ENCODE assay signal across 17 cellular contexts in the genomic region with DNA sequence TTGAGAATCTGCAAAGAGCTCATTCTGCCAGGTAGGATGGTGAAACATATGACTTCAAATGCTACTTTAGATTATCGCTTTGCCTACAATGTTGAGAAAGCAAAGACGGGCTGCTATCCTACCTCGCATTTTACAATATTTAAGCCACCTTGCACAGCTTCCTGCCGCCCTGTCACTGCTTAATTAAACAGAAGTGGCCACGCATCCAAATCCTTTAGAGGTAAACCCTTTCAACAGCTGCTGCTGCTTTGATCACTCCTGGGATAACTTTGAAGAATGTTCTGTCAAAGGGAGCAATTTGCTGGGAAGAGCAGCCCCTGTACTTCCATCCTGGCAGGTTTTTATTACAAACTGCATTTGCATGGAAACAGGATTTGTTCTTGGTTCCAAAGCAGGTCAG. TPM values are rescaled to one million over a fixed set of nuclear protein-coding genes. Genes with fewer than 3 reads are reported as not detected.
"Had no signal": no experiment of that assay in that cellular context is flagged by ENCODE, and none has a peak within 500 bp of the region (broad histone marks: within the 10 kb centered on the region; RNA-seq: fewer than 3 reads in every experiment).

No MANE protein-coding gene starts in this region.

- H3K27me3 ChIP-seq: ovary, right atrium auricular region had no signal

- H3K27ac Mint-ChIP-seq: nephron progenitor cell had no signal

- H3K9me3 ChIP-seq: ovary, right atrium auricular region had no signal

- H3K27ac ChIP-seq: dorsolateral prefrontal cortex, ovary, right atrium auricular region had no signal

- DNase-seq: cortex of kidney; dorsolateral prefrontal cortex; effector CD8-positive, alpha-beta T cell; foreskin melanocyte; head of caudate nucleus; hippocampal formation; left colon; mesendoderm; naive thymus-derived CD4-positive, alpha-beta T cell; nephron progenitor cell; ovary; small intestine; stimulated activated CD4-positive, alpha-beta T cell treated with anti-CD3 and anti-CD28 coated beads, Interleukin-12 subunit alpha, Interleukin-12 subunit beta, amount 100 ng/mL, for 4 hours; stimulated activated naive CD4-positive, alpha-beta T cell; trophoblast cell had no signal

- H3K4me3 Mint-ChIP-seq: naive thymus-derived CD4-positive, alpha-beta T cell; nephron progenitor cell had no signal

- H3K36me3 ChIP-seq: ovary, right atrium auricular region had no signal

- H3K4me3 ChIP-seq: dorsolateral prefrontal cortex, ovary, right atrium auricular region had no signal

- H3K4me1 ChIP-seq: right atrium auricular region had no signal

RNA-seq across cellular contexts. Expression of a gene that starts 24.3 kb away (rescaled TPM):
- total RNA-seq: lung microvascular endothelial cell; naive thymus-derived CD4-positive, alpha-beta T cell had no signal
- polyA plus RNA-seq: naive thymus-derived CD4-positive, alpha-beta T cell had no signal
